ENCODE assay signal across 9 cellular contexts in the genomic region with DNA sequence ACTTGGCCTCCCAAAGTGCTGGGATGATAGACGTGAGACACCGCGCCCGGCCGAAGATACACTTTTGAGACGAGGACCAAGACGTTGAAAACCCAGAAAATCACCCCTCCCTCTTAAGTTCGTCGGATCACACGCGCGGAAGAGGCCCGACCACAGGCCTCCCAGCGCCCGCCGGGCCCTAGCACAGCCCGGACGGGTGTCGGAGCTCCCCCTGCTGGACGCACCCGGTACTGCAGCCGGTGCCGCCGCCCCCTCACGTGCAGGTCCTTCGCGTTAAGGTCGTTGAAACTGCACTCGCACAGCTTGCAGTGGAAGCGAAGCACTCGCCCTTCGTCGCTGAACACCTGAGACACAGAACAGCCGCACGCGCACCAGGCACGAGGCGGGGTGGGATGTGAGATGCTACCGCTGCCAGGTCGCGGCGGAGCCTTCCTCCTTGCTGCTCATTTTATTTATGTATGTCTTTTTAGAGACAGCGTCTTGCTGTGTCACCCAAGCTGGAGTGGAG. TPM values are rescaled to one million over a fixed set of nuclear protein-coding genes. Genes with fewer than 3 reads are reported as not detected.
DNase-seq lines count a peak whose midpoint lies in the region; ATAC-seq, FAIRE-seq and TF ChIP-seq lines count a peak whose summit lies in the region.
"Had no signal": no experiment of that assay in that cellular context is flagged by ENCODE, and none has a peak within 500 bp of the region (broad histone marks: within the 10 kb centered on the region; RNA-seq: fewer than 3 reads in every experiment).

No MANE protein-coding gene starts in this region.

- H3K27ac ChIP-seq in A549 = no peak overlapping the region
- no peak overlapping the region for H3K27ac ChIP-seq in OCI-LY7 (ENCODE audit: low read depth, low read length, poor library complexity, severe bottlenecking)
- H3K27ac ChIP-seq in ovary = no peak overlapping the region
- H3K27ac ChIP-seq in upper lobe of right lung = no peak overlapping the region

- H3K9me2 ChIP-seq in OCI-LY7 (ENCODE audit: insufficient read depth, low read length) = no peaks in the 10 kb centered on the region

- no peak for FAIRE-seq in A549 (lab: Jason Lieb, UNC)

- ATAC-seq in A549 = peak; percentile 51 to 84; a peak in 5 of 6 replicates
- peak; percentile 93 for ATAC-seq in upper lobe of right lung

- H3K36me3 ChIP-seq in OCI-LY7 (ENCODE audit: insufficient read depth, low read length) (no peaks in the 10 kb centered on the region), ovary (no peaks in the 10 kb centered on the region), upper lobe of right lung (no peaks in the 10 kb centered on the region)

- peak; percentile 35 to 38; a peak in 2 of 5 replicates for TF ChIP-seq RAD21 in A549 (conservative IDR thresholded peaks at IDR 0.05 in 1 of 2, IDR thresholded peaks at IDR 0.05 in 1 of 2)

- no peak for TF ChIP-seq EP300 in A549 (IDR thresholded peaks at IDR 0.05)
- TF ChIP-seq EP300 in ovary (IDR thresholded peaks at IDR 0.05) = no peak

- DNase-seq in A549 (ENCODE audit: low read depth in 1 of 2, low spot score in 1 of 2) (peak; percentile 60 to 67), GM19238 (ENCODE audit: insufficient read length, low spot score) (peak; percentile 86), OCI-LY7 (ENCODE audit: low spot score) (peak; percentile 58), activated T-helper 1 cell treated with Interleukin-2 at 50 U/mL for 16 hours (ENCODE audit: low read depth) (peak; percentile 79), fibroblast of the aortic adventitia (ENCODE audit: low read depth) (peak; percentile 8), ovary (peak in 3 of 5 donors; percentile 39 to 58 (median 42)), upper lobe of right lung (peak; percentile 90), occipital lobe (lab: John Stamatoyannopoulos, UW) (no peak)

- H3K4me3 ChIP-seq in A549 (no peak overlapping the region), OCI-LY7 (ENCODE audit: low read depth, low read length, poor library complexity, severe bottlenecking) (no peak overlapping the region), fibroblast of the aortic adventitia (ENCODE audit: low read depth, low read length) (no peak overlapping the region), ovary (no peak overlapping the region), upper lobe of right lung (no peak overlapping the region)

- H3K4me1 ChIP-seq in A549 = 0 out of 3 replicates have a peak, but pooled peaks cover 4% of the 10 kb centered on the region
- H3K4me1 ChIP-seq in OCI-LY7 (ENCODE audit: insufficient read depth, low read length, poor library complexity, severe bottlenecking) = no peaks in the 10 kb centered on the region
- peaks cover 2% of the 10 kb centered on the region for H3K4me1 ChIP-seq in ovary (ENCODE audit: insufficient read depth)
- H3K4me1 ChIP-seq in upper lobe of right lung = no peaks in the 10 kb centered on the region

- no peaks in the 10 kb centered on the region for H3K27me3 ChIP-seq in ovary
- H3K27me3 ChIP-seq in upper lobe of right lung = no peaks in the 10 kb centered on the region

- H2AFZ ChIP-seq in OCI-LY7 (ENCODE audit: low read length) = no peak overlapping the region

- BruUV-seq in OCI-LY7 (replicated peaks; lab: Mats Ljungman, UMichigan) = no TSS peak

- TF ChIP-seq CTCF in A549 (IDR thresholded peaks at IDR 0.05) (peak; percentile 66), OCI-LY7 (conservative IDR thresholded peaks at IDR 0.05; ENCODE audit: low read length) (peak; percentile 93), fibroblast of the aortic adventitia (IDR thresholded peaks at IDR 0.05; ENCODE audit: insufficient read depth, low read length) (peak; percentile 89), ovary (IDR thresholded peaks at IDR 0.05) (peak; percentile 39 to 55 (median 43)), upper lobe of right lung (IDR thresholded peaks at IDR 0.05) (peak; percentile 100)

- H3K79me2 ChIP-seq in OCI-LY7 (ENCODE audit: insufficient read depth, low read depth, low read length) = no peaks in the 10 kb centered on the region

- no peaks in the 10 kb centered on the region for H4K20me1 ChIP-seq in OCI-LY7 (ENCODE audit: insufficient read depth, low read length)

- peak overlapping the region; percentile 70 for H3K4me2 ChIP-seq in A549
- H3K4me2 ChIP-seq in OCI-LY7 (ENCODE audit: low read length) = no peak overlapping the region

- TF ChIP-seq POLR2A in A549 (IDR thresholded peaks at IDR 0.05; ENCODE audit: low read length) (no peak), ovary (IDR thresholded peaks at IDR 0.05) (no peak)

- CTCF ChIA-PET in A549 (lab: Yijun Ruan, JAX) (interaction anchor here (0.6 to 3.3 kb wide), 42 partner anchors 9 to 842 kb away, joined by 3 to 25 read pairs (median 4); a partner anchor contains a TSS), OCI-LY7 (lab: Charles Lee; ENCODE audit: unreplicated experiment) (no interaction called here)

- POLR2A ChIA-PET in A549 (lab: Yijun Ruan, JAX) (interaction anchor here (0.6 to 0.9 kb wide), 3 partner anchors 59 to 164 kb away, joined by 3 read pairs; a partner anchor contains a TSS), OCI-LY7 (lab: Charles Lee) (interaction anchor here (0.7 kb wide), 1 partner anchor 248 kb away, joined by 3 read pairs; no protein-coding TSS in a partner anchor)

- 88% methylated on average over 9 of the region's 43 CpGs for WGBS in A549 (ENCODE audit: missing lambda C conversion rate)
- WGBS in ovary, 3 donors = 12 to 18% (median 13%) methylated on average over 43 of the region's 43 CpGs

- intact Hi-C loops in OCI-LY7 (cut with micrococcal nuclease; ENCODE audit: unreplicated experiment) (loop anchor here (1.0 kb wide), 1 partner anchor 39 kb away; no protein-coding TSS in a partner anchor), ovary (cut with DNase I) (no loop called here), upper lobe of right lung (cut with DNase I) (no loop called here)

- no peaks in the 10 kb centered on the region for H3K9me3 ChIP-seq in A549
- H3K9me3 ChIP-seq in OCI-LY7 (ENCODE audit: low read length) = no peaks in the 10 kb centered on the region
- H3K9me3 ChIP-seq in ovary = no peaks in the 10 kb centered on the region
- no peaks in the 10 kb centered on the region for H3K9me3 ChIP-seq in upper lobe of right lung

RNA-seq across cellular contexts. Expression of a gene that starts 35.7 kb away (rescaled TPM):
- polyA plus RNA-seq in A549 (2011; rRNA removed) (0.12 and 0.13 TPM in 2 replicates), A549 (2017; fragmentation: RNase III; extraction: RNeasy Plus Mini Kit Qiagen cat#74134 plus additional on column Dnase treatment) (0.25 to 0.45 TPM (median 0.32 TPM) in 3 replicates), ovary (under 1 TPM; 0.25 to 0.44 TPM)
- 0.13 TPM in 2 replicates for polyA plus RNA-seq in A549 (2012; cell fraction: cytosol; rRNA removed)
- polyA plus RNA-seq in A549 (2012; cell fraction: nucleus; rRNA removed) = 0.55 and 0.71 TPM in 2 replicates
- polyA minus RNA-seq in A549 (2011; rRNA and poly(A)+ RNA removed) = not detected in 2 replicates
- total RNA-seq in OCI-LY7 (2014; rRNA removed; shearing (Covaris generic)) = not detected in 2 replicates
- total RNA-seq in OCI-LY7 (2022) (not detected in 2 replicates), fibroblast of the aortic adventitia (ENCODE audit: low replicate concordance) (not detected in 2 replicates), ovary (1 to 10 TPM in 3 of 7 donors, under 1 TPM in 4; 0.40 to 1.4 (median 0.98) TPM), upper lobe of right lung (22.6 TPM), occipital lobe (22.9 TPM)

RNA-seq across cellular contexts. Expression of a gene that starts 46.9 kb away (rescaled TPM):
- 0.14 and 0.16 TPM in 2 replicates for polyA plus RNA-seq in A549 (2011; rRNA removed)
- polyA plus RNA-seq in A549 (2012; cell fraction: cytosol; rRNA removed) = 0.21 and 0.32 TPM in 2 replicates
- polyA plus RNA-seq in A549 (2012; cell fraction: nucleus; rRNA removed) = 0.47 and 0.54 TPM in 2 replicates
- polyA plus RNA-seq in A549 (2017; fragmentation: RNase III; extraction: RNeasy Plus Mini Kit Qiagen cat#74134 plus additional on column Dnase treatment) = 0.30 to 0.45 TPM (median 0.39 TPM) in 3 replicates
- not detected in 2 replicates for polyA minus RNA-seq in A549 (2011; rRNA and poly(A)+ RNA removed)
- total RNA-seq in OCI-LY7 (2014; rRNA removed; shearing (Covaris generic)) = not detected in 2 replicates
- total RNA-seq in OCI-LY7 (2022) = not detected in 2 replicates
- not detected in 2 replicates for total RNA-seq in fibroblast of the aortic adventitia (ENCODE audit: low replicate concordance)
- under 1 TPM in 5 of 7 donors, not detected in 2; 0.05 to 0.25 (median 0.11) TPM for total RNA-seq in ovary
- polyA plus RNA-seq in ovary = under 1 TPM in 1 of 2 donors, not detected in 1; 0.17 TPM
- 0.55 TPM for total RNA-seq in upper lobe of right lung
- total RNA-seq in occipital lobe = 6.2 TPM

RNA-seq across cellular contexts. Expression of a gene that starts 49.9 kb away (rescaled TPM):
- polyA plus RNA-seq in A549 (2011; rRNA removed) (not detected in 2 replicates), A549 (2017; fragmentation: RNase III; extraction: RNeasy Plus Mini Kit Qiagen cat#74134 plus additional on column Dnase treatment) (not detected in 3 replicates), ovary (under 1 TPM in 1 of 2 donors, not detected in 1; 0.13 TPM)
- not detected in 2 replicates for polyA plus RNA-seq in A549 (2012; cell fraction: cytosol; rRNA removed)
- polyA plus RNA-seq in A549 (2012; cell fraction: nucleus; rRNA removed) = not detected in 2 replicates
- not detected in 2 replicates for polyA minus RNA-seq in A549 (2011; rRNA and poly(A)+ RNA removed)
- total RNA-seq in OCI-LY7 (2014; rRNA removed; shearing (Covaris generic)) = not detected in 2 replicates
- total RNA-seq in OCI-LY7 (2022) (not detected in 2 replicates), fibroblast of the aortic adventitia (ENCODE audit: low replicate concordance) (not detected in 2 replicates), ovary (under 1 TPM in 1 of 7 donors, not detected in 6; 0.13 TPM), upper lobe of right lung (not detected), occipital lobe (not detected)
- total RNA-seq: mononuclear cell had no signal

RNA-seq across cellular contexts. Expression of a gene that starts 58.6 kb away (rescaled TPM):
- polyA plus RNA-seq in A549 (2011; rRNA removed) (0.04 and 0.06 TPM in 2 replicates), A549 (2017; fragmentation: RNase III; extraction: RNeasy Plus Mini Kit Qiagen cat#74134 plus additional on column Dnase treatment) (0.03 to 0.24 TPM in 2 of 3 replicates, not detected in the other), ovary (not detected)
- polyA plus RNA-seq in A549 (2012; cell fraction: cytosol; rRNA removed) = 0.08 and 0.12 TPM in 2 replicates
- 0.05 TPM in 1 of 2 replicates, not detected in the other for polyA plus RNA-seq in A549 (2012; cell fraction: nucleus; rRNA removed)
- polyA minus RNA-seq in A549 (2011; rRNA and poly(A)+ RNA removed) = 0.04 and 0.29 TPM in 2 replicates
- total RNA-seq in OCI-LY7 (2014; rRNA removed; shearing (Covaris generic)) = not detected in 2 replicates
- total RNA-seq in OCI-LY7 (2022) (not detected in 2 replicates), fibroblast of the aortic adventitia (ENCODE audit: low replicate concordance) (not detected in 2 replicates), ovary (under 1 TPM in 1 of 7 donors, not detected in 6; 0.31 TPM), upper lobe of right lung (not detected), occipital lobe (85.9 TPM)
- total RNA-seq: mononuclear cell had no signal

RNA-seq across cellular contexts. Expression of a gene that starts 59.4 kb away (rescaled TPM):
- polyA plus RNA-seq in A549 (2011; rRNA removed) (27.1 and 30.8 TPM in 2 replicates), A549 (2017; fragmentation: RNase III; extraction: RNeasy Plus Mini Kit Qiagen cat#74134 plus additional on column Dnase treatment) (45.3 to 48.9 TPM (median 47.5 TPM) in 3 replicates), ovary (10 to 100 TPM; 14.5 to 80.8 TPM)
- polyA plus RNA-seq in A549 (2012; cell fraction: cytosol; rRNA removed) = 73.1 and 78.8 TPM in 2 replicates
- 37.9 and 44.6 TPM in 2 replicates for polyA plus RNA-seq in A549 (2012; cell fraction: nucleus; rRNA removed)
- 5.1 and 8.6 TPM in 2 replicates for polyA minus RNA-seq in A549 (2011; rRNA and poly(A)+ RNA removed)
- 88.7 and 93.1 TPM in 2 replicates for total RNA-seq in OCI-LY7 (2014; rRNA removed; shearing (Covaris generic))
- total RNA-seq in OCI-LY7 (2022) (60.4 and 66.6 TPM in 2 replicates), fibroblast of the aortic adventitia (ENCODE audit: low replicate concordance) (38.8 and 60.5 TPM in 2 replicates), ovary (100 to 1,000 TPM in 2 of 7 donors, 10 to 100 TPM in 5; 42.4 to 113 (median 64.4) TPM), upper lobe of right lung (59.7 TPM), occipital lobe (16.8 TPM)

Comparison
In these comparisons a context has a peak if more than half of its experiments do, and no peak if none do; other contexts are left out.
1. CTCF ChIP-seq: peak in every context shown above with its lines; median percentile 100 in upper lobe of right lung; 93 in OCI-LY7; 89 in fibroblast of the aortic adventitia; 66 in A549; 43 in ovary.